ENCODE assay signal across 29 cellular contexts in genomic region chr4:140703463-140703862, GRCh38. TPM values are rescaled to one million over a fixed set of nuclear protein-coding genes. Genes with fewer than 3 reads are reported as not detected.
DNase-seq lines count a peak whose midpoint lies in the region; ATAC-seq, FAIRE-seq and TF ChIP-seq lines count a peak whose summit lies in the region.
"Had no signal": no experiment of that assay in that cellular context is flagged by ENCODE, and none has a peak within 500 bp of the region (broad histone marks: within the 10 kb centered on the region; RNA-seq: fewer than 3 reads in every experiment).

No MANE protein-coding gene starts in this region.

- no peak overlapping the region for H2AK5ac ChIP-seq in trophoblast cell (ENCODE audit: low read length)

- TF ChIP-seq POLR2A in H54 (IDR thresholded peaks at IDR 0.05; ENCODE audit: low read depth, low read length) = no peak

- H3K9ac ChIP-seq in trophoblast cell (ENCODE audit: low read length) = no peak overlapping the region
- H3K9ac ChIP-seq: KMS-11 had no signal

- no peak overlapping the region for H3K18ac ChIP-seq in trophoblast cell (ENCODE audit: low read length)

- H2BK12ac ChIP-seq in trophoblast cell (ENCODE audit: low read length) = no peak overlapping the region

- WGBS in trophoblast cell (ENCODE audit: extremely low coverage, insufficient coverage, insufficient read length) = no CpG with 5 or more reads among the region's 2 CpGs

- H3K4me2 ChIP-seq in trophoblast cell (ENCODE audit: low read length) = no peak overlapping the region
- H3K4me2 ChIP-seq: KMS-11 had no signal

- no peak overlapping the region for H3K14ac ChIP-seq in trophoblast cell (ENCODE audit: low read length)

- H3K27ac ChIP-seq in trophoblast cell (ENCODE audit: low read depth, low read length) (no peak overlapping the region), caudate nucleus (ENCODE audit: low read depth, low read length) (no peak overlapping the region)
- H3K27ac ChIP-seq: dorsolateral prefrontal cortex, gastroesophageal sphincter, KMS-11, sigmoid colon, vagina had no signal

- ATAC-seq in HG03354 (IDR thresholded peaks at IDR 0.05; ENCODE audit: poor library complexity, severe bottlenecking, unreplicated experiment) = no peak
- ATAC-seq: activated CD8-positive, alpha-beta T cell treated with anti-CD3 and anti-CD28 coated beads, Interleukin-2, amount 10 ng/mL, durations not matched to agents 7 days and 5 days; gastroesophageal sphincter; PC-3 had no signal

- peaks cover 3% of the 10 kb centered on the region for H3K79me1 ChIP-seq in trophoblast cell (ENCODE audit: low read length)

- no peaks in the 10 kb centered on the region for H3K27me3 ChIP-seq in trophoblast cell (ENCODE audit: insufficient read depth, low read length)
- H3K27me3 ChIP-seq: adrenal gland, dorsolateral prefrontal cortex, gastroesophageal sphincter, ovary, sigmoid colon, vagina had no signal

- H3K9me3 Mint-ChIP-seq in chondrocyte (ENCODE audit: low read depth) = no peaks in the 10 kb centered on the region
- H3K9me3 Mint-ChIP-seq: CD4-positive, alpha-beta T cell had no signal

- peak; percentile 75 for FAIRE-seq in H54 (lab: Jason Lieb, UNC)
- peak; percentile 92 for FAIRE-seq in islet of Langerhans (lab: Jason Lieb, UNC)
- FAIRE-seq: kidney had no signal

- no peak for TF ChIP-seq CTCF in chondrocyte (IDR thresholded peaks at IDR 0.05)

- peak overlapping the region; percentile 13 for H2BK120ac ChIP-seq in trophoblast cell (ENCODE audit: insufficient read depth, low read length, poor library complexity)

- H3K4me3 Mint-ChIP-seq in chondrocyte (ENCODE audit: unreplicated experiment) = no peak overlapping the region
- H3K4me3 Mint-ChIP-seq: activated CD8-positive, alpha-beta T cell treated with anti-CD3 and anti-CD28 coated beads, Interleukin-2, amount 10 ng/mL, durations not matched to agents 7 days and 5 days; CD4-positive, alpha-beta T cell had no signal

- peaks cover 6% of the 10 kb centered on the region in 2 experiments for H3K36me3 ChIP-seq in trophoblast cell (ENCODE audit: control insufficient read depth in 1 of 2, insufficient read depth in 2 of 2, low read length in 2 of 2)
- H3K36me3 ChIP-seq: adrenal gland, ovary, sigmoid colon, vagina had no signal

- no peak overlapping the region for H4K91ac ChIP-seq in trophoblast cell (ENCODE audit: low read depth, low read length)

- H3K4ac ChIP-seq in trophoblast cell (ENCODE audit: low read depth, low read length) = peak overlapping the region; percentile 33

- H3K79me2 ChIP-seq in trophoblast cell (ENCODE audit: control insufficient read depth, insufficient read depth, low read length, poor library complexity) = no peaks in the 10 kb centered on the region

- no peak overlapping the region for H3K23ac ChIP-seq in trophoblast cell (ENCODE audit: low read length)

- no peak overlapping the region for H4K12ac ChIP-seq in trophoblast cell (ENCODE audit: low read depth, low read length)

- no peak overlapping the region for H2BK5ac ChIP-seq in trophoblast cell (ENCODE audit: low read depth, low read length, poor library complexity)

- no peaks in the 10 kb centered on the region for H3K9me3 ChIP-seq in trophoblast cell (ENCODE audit: insufficient read depth, low read depth, low read length)
- H3K9me3 ChIP-seq: gastroesophageal sphincter, ovary, sigmoid colon, vagina had no signal

- H3K4me1 ChIP-seq in trophoblast cell (ENCODE audit: control insufficient read depth in 1 of 2, insufficient read depth in 2 of 2, low read length in 2 of 2) = peaks cover 0 to 8% of the 10 kb centered on the region in 2 experiments
- H3K4me1 ChIP-seq: sigmoid colon had no signal

- H3K4me1 Mint-ChIP-seq in chondrocyte (ENCODE audit: low read depth) = peaks cover 45% of the 10 kb centered on the region

- peaks cover 13% of the 10 kb centered on the region for H3K36me3 Mint-ChIP-seq in chondrocyte (ENCODE audit: low read depth)

- DNase-seq in H54 (ENCODE audit: insufficient read length, low spot score) (no peak), chondrocyte (ENCODE audit: low spot score) (no peak), trophoblast cell (no peak), T-helper 1 cell (no peak), caudate nucleus (lab: John Stamatoyannopoulos, UW) (no peak)
- no peak for DNase-seq in stimulated activated CD4-positive, alpha-beta T cell treated with anti-CD3 and anti-CD28 coated beads, Interleukin-1b, Interleukin-23, amount 100 ng/mL, for 48 hours
- DNase-seq: activated CD4-positive, CD25-positive, alpha-beta regulatory T cell treated with anti-CD3 and anti-CD28 coated beads, Interleukin-2, amount 50 U/mL, for 72 hours; activated CD8-positive, alpha-beta T cell treated with anti-CD3 and anti-CD28 coated beads, Interleukin-2, amount 10 ng/mL, durations not matched to agents 7 days and 5 days; adrenal gland; CD4-positive, alpha-beta T cell; central memory CD4-positive, alpha-beta T cell; DMS 273 treated with DMSO at 0.1 percent for 48 hours; dorsolateral prefrontal cortex; GF-D8; hypothalamus; kidney; NCI-H1694 treated with DMSO at 0.1 percent for 48 hours; NCI-H226; NCI-H748 treated with DMSO at 0.1 percent for 48 hours; ovary; PC-3; SHP77 treated with DMSO at 0.1 percent for 48 hours; sigmoid colon; SW 1271 had no signal

- no peaks in the 10 kb centered on the region for H3K27me3 Mint-ChIP-seq in chondrocyte (ENCODE audit: low read depth)
- H3K27me3 Mint-ChIP-seq: CD4-positive, alpha-beta T cell had no signal

- peak overlapping the region; percentile 8 for H3K27ac Mint-ChIP-seq in chondrocyte (ENCODE audit: unreplicated experiment)
- H3K27ac Mint-ChIP-seq: activated CD8-positive, alpha-beta T cell treated with anti-CD3 and anti-CD28 coated beads, Interleukin-2, amount 10 ng/mL, durations not matched to agents 7 days and 5 days; CD4-positive, alpha-beta T cell had no signal

- no peak overlapping the region for H4K8ac ChIP-seq in trophoblast cell (ENCODE audit: low read depth, low read length)

- H3K4me3 ChIP-seq in trophoblast cell (ENCODE audit: low read depth, low read length) = no peak overlapping the region
- H3K4me3 ChIP-seq: adrenal gland, dorsolateral prefrontal cortex, gastroesophageal sphincter, ovary, sigmoid colon, vagina had no signal

- no peak overlapping the region for H2AFZ ChIP-seq in trophoblast cell (ENCODE audit: insufficient read depth, low read length, poor library complexity)

RNA-seq across cellular contexts. Expression of gene TBC1D9, which starts 52.7 kb away (rescaled TPM):
- 40.5 to 46.5 TPM (median 42.0 TPM) in 3 replicates for total RNA-seq in chondrocyte
- polyA plus RNA-seq in trophoblast cell (2013) = 21.6 and 23.5 TPM in 2 replicates
- total RNA-seq: activated CD8-positive, alpha-beta T cell treated with anti-CD3 and anti-CD28 coated beads, Interleukin-2, amount 10 ng/mL, durations not matched to agents 7 days and 5 days had no signal
